In genomic region chr10:24215603-24216002, GRCh38 we compare ENCODE assay signal across 14 cellular contexts. TPM values are rescaled to one million over a fixed set of nuclear protein-coding genes. Genes with fewer than 3 reads are reported as not detected.
DNase-seq lines count a peak whose midpoint lies in the region; ATAC-seq, FAIRE-seq and TF ChIP-seq lines count a peak whose summit lies in the region.
"Had no signal": no experiment of that assay in that cellular context is flagged by ENCODE, and none has a peak within 500 bp of the region (broad histone marks: within the 10 kb centered on the region; RNA-seq: fewer than 3 reads in every experiment).

No MANE protein-coding gene starts in this region.

- POLR2A ChIA-PET in Caco-2 (lab: Charles Lee), result interaction anchor here (1.0 kb wide), 1 partner anchor 13 kb away, joined by 4 read pairs; no protein-coding TSS in a partner anchor
- POLR2A ChIA-PET in naive thymus-derived CD8-positive, alpha-beta T cell (lab: Charles Lee), result no interaction called here

- H3K27me3 ChIP-seq in Caco-2 (replicated peaks; ENCODE audit: control insufficient read depth, insufficient read depth, low read length) (no peaks in the 10 kb centered on the region), pancreas (no peaks in the 10 kb centered on the region), MM.1S (replicated peaks; ENCODE audit: insufficient read depth, low read length) (no peaks in the 10 kb centered on the region), SJCRH30 (no peaks in the 10 kb centered on the region)

- no peak overlapping the region for H3K4me2 ChIP-seq in MM.1S (ENCODE audit: low read depth, low read length)

- no peak overlapping the region for H3K4me3 Mint-ChIP-seq in Caco-2 (ENCODE audit: unreplicated experiment)
- no peak overlapping the region for H3K4me3 Mint-ChIP-seq in naive thymus-derived CD8-positive, alpha-beta T cell
- H3K4me3 Mint-ChIP-seq: activated naive CD4-positive, alpha-beta T cell treated with anti-CD3 and anti-CD28 coated beads for 36 hours; CD8-positive, alpha-beta memory T cell had no signal

- H3K9me3 ChIP-seq in Caco-2, result no peaks in the 10 kb centered on the region
- H3K9me3 ChIP-seq in pancreas, result no peaks in the 10 kb centered on the region
- no peaks in the 10 kb centered on the region for H3K9me3 ChIP-seq in MM.1S (replicated peaks; ENCODE audit: insufficient read depth, low read length)
- H3K9me3 ChIP-seq in SJCRH30 (replicated peaks), result no peaks in the 10 kb centered on the region; the same call in 1 of the 2 replicates

- H3K4me1 ChIP-seq in Caco-2 (peaks cover 36% of the 10 kb centered on the region), pancreas (peaks cover 8 to 12% (median 12%) of the 10 kb centered on the region in 3 donors), MM.1S (ENCODE audit: low read length) (0 out of 2 replicates have a peak, but pooled peaks cover under 1% of the 10 kb centered on the region), SJCRH30 (peaks cover 15% of the 10 kb centered on the region)

- 65 to 77% methylated on average over 5 of the region's 5 CpGs for WGBS in pancreas, 2 donors

- CTCF ChIA-PET in Caco-2 (lab: Charles Lee), result no interaction called here

- H3F3A ChIP-seq in MM.1S (ENCODE audit: insufficient read depth, low read length), result no peaks in the 10 kb centered on the region

- no peaks in the 10 kb centered on the region for H3K9me3 Mint-ChIP-seq in Caco-2 (ENCODE audit: unreplicated experiment)
- H3K9me3 Mint-ChIP-seq in naive thymus-derived CD8-positive, alpha-beta T cell, result peaks cover 0 to 5% (median 0%) of the 10 kb centered on the region in 9 donors
- H3K9me3 Mint-ChIP-seq: activated naive CD4-positive, alpha-beta T cell treated with anti-CD3 and anti-CD28 coated beads for 36 hours had no signal

- H3K27ac ChIP-seq in pancreas, result peak overlapping the region in 3 of 4 donors; percentile 13 to 59 (median 43)
- H3K27ac ChIP-seq in MM.1S (ENCODE audit: low read length), result no peak overlapping the region
- no peak overlapping the region for H3K27ac ChIP-seq in SJCRH30

- H3K79me2 ChIP-seq in MM.1S (ENCODE audit: low read length), result no peaks in the 10 kb centered on the region

- no TSS peak for BruUV-seq in Caco-2 (replicated peaks; lab: Mats Ljungman, UMichigan)

- H3K36me3 ChIP-seq in Caco-2 (ENCODE audit: control insufficient read depth, insufficient read depth, low read length) (peaks cover 4% of the 10 kb centered on the region; the same call in 1 of the 2 replicates), pancreas (no peaks in the 10 kb centered on the region), MM.1S (replicated peaks; ENCODE audit: insufficient read depth, low read length) (no peaks in the 10 kb centered on the region), SJCRH30 (peaks cover 26% of the 10 kb centered on the region)

- H3K9me2 ChIP-seq in MM.1S (replicated peaks; ENCODE audit: insufficient read depth, low read length), result no peaks in the 10 kb centered on the region

- FAIRE-seq in pancreas (lab: Jason Lieb, UNC), result no peak

- TF ChIP-seq CTCF in Caco-2 (IDR thresholded peaks at IDR 0.05; ENCODE audit: insufficient read depth in 1 of 2, low read depth in 1 of 2, low read length in 1 of 2, severe bottlenecking in 1 of 2, unreplicated experiment in 1 of 2) (no peak), pancreas (IDR thresholded peaks at IDR 0.05) (no peak), MM.1S (IDR thresholded peaks at IDR 0.05; ENCODE audit: low read length) (no peak)

- H3K4me1 Mint-ChIP-seq in Caco-2 (ENCODE audit: low read depth, unreplicated experiment), result peaks cover 50% of the 10 kb centered on the region
- H3K4me1 Mint-ChIP-seq in naive thymus-derived CD8-positive, alpha-beta T cell, result no peaks in the 10 kb centered on the region
- H3K4me1 Mint-ChIP-seq: CD8-positive, alpha-beta memory T cell had no signal

- no peaks in the 10 kb centered on the region for H3K27me3 Mint-ChIP-seq in Caco-2 (ENCODE audit: insufficient read depth, unreplicated experiment)
- peaks cover 7 to 37% (median 17%) of the 10 kb centered on the region in 5 donors for H3K27me3 Mint-ChIP-seq in naive thymus-derived CD8-positive, alpha-beta T cell

- no peak for DNase-seq in Caco-2
- peak; percentile 74 for DNase-seq in NCI-H2029 treated with DMSO at 0.1 percent for 48 hours (lab: John Stamatoyannopoulos, UW)
- DNase-seq in left cardiac atrium, result no peak
- no peak for DNase-seq in pancreas
- DNase-seq in SKM-1 treated with dmso at 0.1 percent for 144 hours (lab: John Stamatoyannopoulos, UW; ENCODE audit: unreplicated experiment), result no peak
- no peak for DNase-seq in naive thymus-derived CD8-positive, alpha-beta T cell
- no peak for DNase-seq in MM.1S
- no peak for DNase-seq in SJCRH30
- DNase-seq: activated CD4-positive, alpha-beta T cell treated with anti-CD3 and anti-CD28 coated beads for 1 hour; activated naive CD4-positive, alpha-beta T cell treated with anti-CD3 and anti-CD28 coated beads for 36 hours; CD8-positive, alpha-beta memory T cell; effector memory CD4-positive, alpha-beta T cell; Kasumi-1; NCI-H2081 had no signal

- intact Hi-C loops in Caco-2 (cut with micrococcal nuclease; ENCODE audit: unreplicated experiment), result no loop called here
- intact Hi-C loops in left cardiac atrium (cut with DNase I), result loop anchor here (10.0 kb wide), 2 partner anchors 139 to 289 kb away; no protein-coding TSS in a partner anchor
- intact Hi-C loops in pancreas (cut with DNase I), result loop anchor here in 1 of 3 donors (10.0 kb wide), 1 partner anchor 139 kb away; no protein-coding TSS in a partner anchor

- peak; percentile 14 to 19 for ATAC-seq in left cardiac atrium
- no peak for ATAC-seq in pancreas
- no peak for ATAC-seq in naive thymus-derived CD8-positive, alpha-beta T cell

- H4K20me1 ChIP-seq in MM.1S (ENCODE audit: insufficient read depth, low read length), result no peaks in the 10 kb centered on the region

- no peak overlapping the region for H3K4me3 ChIP-seq in Caco-2 (ENCODE audit: low read depth, low read length)
- no peak overlapping the region for H3K4me3 ChIP-seq in pancreas
- H3K4me3 ChIP-seq in MM.1S (ENCODE audit: low read length), result no peak overlapping the region
- no peak overlapping the region for H3K4me3 ChIP-seq in SJCRH30

- H3K27ac Mint-ChIP-seq in Caco-2 (ENCODE audit: unreplicated experiment), result peak overlapping the region; percentile 58
- no peak overlapping the region for H3K27ac Mint-ChIP-seq in naive thymus-derived CD8-positive, alpha-beta T cell
- H3K27ac Mint-ChIP-seq: activated naive CD4-positive, alpha-beta T cell treated with anti-CD3 and anti-CD28 coated beads for 36 hours; CD8-positive, alpha-beta memory T cell had no signal

- no peak overlapping the region for H3K9ac ChIP-seq in MM.1S (ENCODE audit: low read length)

- H3K36me3 Mint-ChIP-seq in Caco-2 (ENCODE audit: insufficient read depth, unreplicated experiment), result peaks cover 36% of the 10 kb centered on the region
- H3K36me3 Mint-ChIP-seq in naive thymus-derived CD8-positive, alpha-beta T cell, result no peaks in the 10 kb centered on the region
- H3K36me3 Mint-ChIP-seq: CD8-positive, alpha-beta memory T cell had no signal

- no peak overlapping the region for H2AFZ ChIP-seq in MM.1S (ENCODE audit: low read length)

RNA-seq across cellular contexts. Expression of gene KIAA1217, which starts 6.7 kb away (rescaled TPM):
- total RNA-seq in Caco-2 (2022), result 166 and 171 TPM in 2 replicates
- 10 to 100 TPM; 19.5 to 32.6 TPM for total RNA-seq in left cardiac atrium
- total RNA-seq in pancreas, result 10 to 100 TPM; 15.0 to 36.7 (median 24.3) TPM
- 10 to 100 TPM; 11.9 to 13.5 TPM for polyA plus RNA-seq in pancreas
- not detected for total RNA-seq in naive thymus-derived CD8-positive, alpha-beta T cell
- polyA plus RNA-seq in naive thymus-derived CD8-positive, alpha-beta T cell, result not detected
- total RNA-seq in SJCRH30 (2014; rRNA removed; shearing (Covaris generic)), result 29.7 and 30.6 TPM in 2 replicates
- polyA plus RNA-seq: CD8-positive, alpha-beta memory T cell had no signal

Comparison
In these comparisons a context has a peak if more than half of its experiments do, and no peak if none do; other contexts are left out.
1. ATAC-seq: peak in left cardiac atrium (2 of 2); none in pancreas (0 of 4) and naive thymus-derived CD8-positive, alpha-beta T cell (0 of 2).
2. H3K27ac ChIP-seq: peak in pancreas (3 of 4); none in MM.1S (single experiment) and SJCRH30 (single experiment).
3. RNA of gene KIAA1217, which starts 6.7 kb away (total RNA-seq): 166 to 171 TPM in Caco-2, 19.5 to 32.6 TPM in left cardiac atrium, 29.7 to 30.6 TPM in SJCRH30 and 15.0 to 36.7 TPM in pancreas; not detected in naive thymus-derived CD8-positive, alpha-beta T cell; every median in the first group is over 10 times any median in the second.